21 cellular contexts compared by ENCODE assay signal in genomic region chr3:165355316-165355715, GRCh38.
DNase-seq lines count a peak whose midpoint lies in the region; ATAC-seq and TF ChIP-seq lines count a peak whose summit lies in the region.
"Had no signal": no experiment of that assay in that cellular context is flagged by ENCODE, and none has a peak within 500 bp of the region (broad histone marks: within the 10 kb centered on the region; RNA-seq: fewer than 3 reads in every experiment).

No MANE protein-coding gene starts in this region.

- DNase-seq in SK-N-SH (no peak), PC-3 (no peak), NCI-H2081 treated with DMSO at 0.1 percent for 48 hours (lab: John Stamatoyannopoulos, UW) (no peak)
- DNase-seq: ACHN; AML-193; BE2C; CD4-positive, alpha-beta T cell; CD8-positive, alpha-beta memory T cell; DMS 273 treated with DMSO at 0.1 percent for 48 hours; DMS79; EL; GDM1; H7; HCEC 1CT had no signal

- H3K9me3 ChIP-seq in SK-N-SH (no peaks in the 10 kb centered on the region), PC-3 (ENCODE audit: low read length) (no peaks in the 10 kb centered on the region), SU-DHL-6 (ENCODE audit: insufficient read depth, low read length) (no peaks in the 10 kb centered on the region)
- H3K9me3 ChIP-seq: BE2C; BLaER1 treated with 17β-estradiol and CSF1 and Interleukin-3, amounts not matched to agents 10 nM and 100 nM had no signal

- H2AFZ ChIP-seq in SK-N-SH (ENCODE audit: low read depth) (no peak overlapping the region), PC-3 (ENCODE audit: low read length) (0 out of 2 replicates have a peak overlapping the region, but pooled peaks have one; percentile 24), SU-DHL-6 (ENCODE audit: low read depth, low read length, severe bottlenecking) (peak overlapping the region; percentile 62)

- H3K9ac ChIP-seq in SK-N-SH: no peak overlapping the region
- no peak overlapping the region for H3K9ac ChIP-seq in PC-3 (ENCODE audit: low read length)
- H3K9ac ChIP-seq in SU-DHL-6 (ENCODE audit: low read length): no peak overlapping the region
- H3K9ac ChIP-seq: BLaER1 treated with 17β-estradiol and CSF1 and Interleukin-3, amounts not matched to agents 10 nM and 100 nM had no signal

- WGBS in SK-N-SH (ENCODE audit: low lambda C conversion rate): 29% methylated on average over 5 of the region's 5 CpGs

- H3K27me3 ChIP-seq in SK-N-SH (ENCODE audit: insufficient read depth) (no peaks in the 10 kb centered on the region), PC-3 (ENCODE audit: low read length) (no peaks in the 10 kb centered on the region), SU-DHL-6 (ENCODE audit: low read length) (no peaks in the 10 kb centered on the region)
- H3K27me3 ChIP-seq: BE2C; BLaER1 treated with 17β-estradiol and CSF1 and Interleukin-3, amounts not matched to agents 10 nM and 100 nM had no signal

- H3F3A ChIP-seq in SK-N-SH (replicated peaks; ENCODE audit: insufficient read depth) (no peaks in the 10 kb centered on the region), PC-3 (ENCODE audit: low read length, unreplicated experiment) (no peaks in the 10 kb centered on the region), SU-DHL-6 (ENCODE audit: insufficient read depth) (no peaks in the 10 kb centered on the region)

- 0 out of 2 replicates have a peak overlapping the region, but pooled peaks have one; percentile 16 for H3K4me2 ChIP-seq in SK-N-SH
- no peak overlapping the region for H3K4me2 ChIP-seq in PC-3 (ENCODE audit: low read length)
- H3K4me2 ChIP-seq in SU-DHL-6 (ENCODE audit: low read depth, low read length, poor library complexity, severe bottlenecking): no peak overlapping the region
- H3K4me2 ChIP-seq: BLaER1 treated with 17β-estradiol and CSF1 and Interleukin-3, amounts not matched to agents 10 nM and 100 nM had no signal

- H3K9me2 ChIP-seq in SK-N-SH (no peaks in the 10 kb centered on the region), PC-3 (replicated peaks; ENCODE audit: low read length) (no peaks in the 10 kb centered on the region), SU-DHL-6 (replicated peaks; ENCODE audit: insufficient read depth, low read length) (no peaks in the 10 kb centered on the region)

- H3K27ac ChIP-seq in SK-N-SH (ENCODE audit: low read depth in 2 of 2, low read length in 1 of 2): no peak overlapping the region
- H3K27ac ChIP-seq in PC-3 (ENCODE audit: low read length): no peak overlapping the region
- no peak overlapping the region for H3K27ac ChIP-seq in SU-DHL-6 (ENCODE audit: low read depth, low read length)
- H3K27ac ChIP-seq: 22Rv1; BLaER1 treated with 17β-estradiol and CSF1 and Interleukin-3, amounts not matched to agents 10 nM and 100 nM had no signal

- no TSS peak for BruUV-seq in PC-3 (replicated peaks; lab: Mats Ljungman, UMichigan)

- no peak for TF ChIP-seq EP300 in SK-N-SH (IDR thresholded peaks at IDR 0.05; ENCODE audit: borderline replicate concordance in 1 of 2, low read depth in 1 of 2, low read length in 1 of 2)

- intact Hi-C loops in PC-3 (cut with micrococcal nuclease): no loop called here

- H4K20me1 ChIP-seq in SK-N-SH (ENCODE audit: insufficient read depth) (no peaks in the 10 kb centered on the region), PC-3 (ENCODE audit: low read length) (no peaks in the 10 kb centered on the region), SU-DHL-6 (ENCODE audit: low read depth, low read length) (no peaks in the 10 kb centered on the region)
- H4K20me1 ChIP-seq: BLaER1 treated with 17β-estradiol and CSF1 and Interleukin-3, amounts not matched to agents 10 nM and 100 nM had no signal

- POLR2A ChIA-PET in SK-N-SH (lab: Yijun Ruan, JAX): no interaction called here
- POLR2A ChIA-PET in PC-3 (lab: Charles Lee; ENCODE audit: unreplicated experiment): interaction anchor here (0.6 kb wide), 1 partner anchor 130 kb away, joined by 3 read pairs; no protein-coding TSS in a partner anchor

- no peak overlapping the region for H3K4me3 ChIP-seq in SK-N-SH (ENCODE audit: low read depth in 2 of 2, low read length in 1 of 2)
- H3K4me3 ChIP-seq in PC-3 (ENCODE audit: low read length): no peak overlapping the region
- H3K4me3 ChIP-seq in SU-DHL-6 (ENCODE audit: insufficient read depth, low read length, poor library complexity, severe bottlenecking): no peak overlapping the region
- H3K4me3 ChIP-seq: BLaER1 treated with 17β-estradiol and CSF1 and Interleukin-3, amounts not matched to agents 10 nM and 100 nM had no signal

- TF ChIP-seq CTCF in SK-N-SH (IDR thresholded peaks at IDR 0.05): no peak
- TF ChIP-seq CTCF in PC-3 (conservative IDR thresholded peaks at IDR 0.05; ENCODE audit: low read depth, low read length): no peak
- TF ChIP-seq CTCF in SU-DHL-6 (IDR thresholded peaks at IDR 0.05; ENCODE audit: insufficient read depth, low read length, poor library complexity, severe bottlenecking): no peak

- H3K79me2 ChIP-seq in SK-N-SH (ENCODE audit: insufficient read depth) (no peaks in the 10 kb centered on the region), PC-3 (ENCODE audit: low read length) (no peaks in the 10 kb centered on the region), SU-DHL-6 (ENCODE audit: insufficient read depth, low read length) (no peaks in the 10 kb centered on the region)

- no peak for TF ChIP-seq RAD21 in SK-N-SH (IDR thresholded peaks at IDR 0.05; ENCODE audit: low read length)

- H3K36me3 ChIP-seq in SK-N-SH (replicated peaks in 1 of 2; ENCODE audit: control insufficient read depth in 1 of 2, insufficient read depth in 2 of 2, low read length in 1 of 2) (no peaks in the 10 kb centered on the region), PC-3 (ENCODE audit: low read depth, low read length) (no peaks in the 10 kb centered on the region), SU-DHL-6 (ENCODE audit: low read length) (no peaks in the 10 kb centered on the region)
- H3K36me3 ChIP-seq: BE2C; BLaER1 treated with 17β-estradiol and CSF1 and Interleukin-3, amounts not matched to agents 10 nM and 100 nM had no signal

- no peaks in the 10 kb centered on the region for H3K4me1 ChIP-seq in SK-N-SH (ENCODE audit: control insufficient read depth in 1 of 2, insufficient read depth in 2 of 2, low read depth in 1 of 2, low read length in 1 of 2)
- H3K4me1 ChIP-seq in PC-3 (ENCODE audit: insufficient read depth, low read length): no peaks in the 10 kb centered on the region
- H3K4me1 ChIP-seq: BE2C; BLaER1 treated with 17β-estradiol and CSF1 and Interleukin-3, amounts not matched to agents 10 nM and 100 nM had no signal

- ATAC-seq in SK-N-SH treated with all-trans-retinoic acid at 6 μM for 48 hours (no peak; the same call in 2 of the 3 replicates), PC-3 (no peak), HG02852 (IDR thresholded peaks at IDR 0.05; ENCODE audit: unreplicated experiment) (no peak), HG03565 (IDR thresholded peaks at IDR 0.05; ENCODE audit: unreplicated experiment) (no peak), HG03175 (IDR thresholded peaks at IDR 0.05; ENCODE audit: unreplicated experiment) (no peak)

- CTCF ChIA-PET in SK-N-SH (lab: Yijun Ruan, JAX) (no interaction called here), PC-3 (lab: Charles Lee) (no interaction called here)

TF ChIP-seq in SK-N-SH, 30 proteins besides CTCF, POLR2A, EP300 and RAD21 (continues in another document):
- TF ChIP-seq MAX (IDR thresholded peaks at IDR 0.05; ENCODE audit: low read depth): no peak
- TF ChIP-seq TCF12 (IDR thresholded peaks at IDR 0.05): no peak
- no peak for TF ChIP-seq RFX5 (IDR thresholded peaks at IDR 0.05; ENCODE audit: low read length)
- no peak for TF ChIP-seq POLR2AphosphoS5 (IDR thresholded peaks at IDR 0.05; ENCODE audit: low read depth, low read length)
- TF ChIP-seq FOXJ3 (CRISPR knock-in tag; IDR thresholded peaks at IDR 0.05): no peak
- no peak for TF ChIP-seq USF2 (IDR thresholded peaks at IDR 0.05; ENCODE audit: borderline replicate concordance, low read depth, low read length)
- TF ChIP-seq GATA2 (CRISPR knock-in tag; IDR thresholded peaks at IDR 0.05): no peak
- no peak for TF ChIP-seq EZH2phosphoT487 (IDR thresholded peaks at IDR 0.05; ENCODE audit: borderline replicate concordance, low read depth)
- no peak for TF ChIP-seq RXRA (IDR thresholded peaks at IDR 0.05; ENCODE audit: borderline replicate concordance, low read depth)
- TF ChIP-seq SMC3 (IDR thresholded peaks at IDR 0.05; ENCODE audit: low read depth, low read length): no peak

TF ChIP-seq in SK-N-SH treated with all-trans-retinoic acid at 6 μM for 48 hours, 23 proteins besides CTCF, POLR2A, EP300 and RAD21 (continues in another document):
- TF ChIP-seq PATZ1 (CRISPR knock-in tag; IDR thresholded peaks at IDR 0.05; ENCODE audit: borderline replicate concordance) (no peak), ZNF8 (CRISPR knock-in tag; IDR thresholded peaks at IDR 0.05) (no peak), CSDC2 (CRISPR knock-in tag; IDR thresholded peaks at IDR 0.05) (no peak), RARB (CRISPR knock-in tag; IDR thresholded peaks at IDR 0.05) (no peak), ZC3H10 (CRISPR knock-in tag; IDR thresholded peaks at IDR 0.05) (no peak), BACH2 (CRISPR knock-in tag; IDR thresholded peaks at IDR 0.05; ENCODE audit: borderline replicate concordance) (no peak), GLIS3 (CRISPR knock-in tag; IDR thresholded peaks at IDR 0.05) (no peak), SNAI2 (CRISPR knock-in tag; IDR thresholded peaks at IDR 0.05) (no peak)
